In genomic region chr2:43178055-43178598, GRCh38 we compare ENCODE assay signal across 8 cellular contexts. TPM values are rescaled to one million over a fixed set of nuclear protein-coding genes. Genes with fewer than 3 reads are reported as not detected.
A peak's percentile ranks its signal among the peaks of the same experiment; 100 is the strongest.
DNase-seq lines count a peak whose midpoint lies in the region; ATAC-seq and TF ChIP-seq lines count a peak whose summit lies in the region.

No MANE protein-coding gene starts in this region.

- H3K4me1 ChIP-seq in HUES48 (ENCODE audit: control insufficient read depth, insufficient read depth, low read length) (peaks cover 33% of the 10 kb centered on the region), smooth muscle cell (ENCODE audit: low read depth) (peaks cover 23% of the 10 kb centered on the region)

- H3K27ac Mint-ChIP-seq in activated T-helper 1 cell treated with anti-CD3 and anti-CD28 coated beads, Interleukin-12 subunit alpha, Interleukin-12 subunit beta, Interleukin-2, Interleukin-4 antibody, amounts not matched to agents 30 ng/mL and 10 ng/mL and 1 ng/mL, durations not matched to agents 14 hours and 24 hours and 36 hours = peak overlapping the region; percentile 82
- H3K27ac Mint-ChIP-seq in immature natural killer cell = peak overlapping the region; percentile 52 to 85 (median 74)

- H3K79me2 ChIP-seq in smooth muscle cell (ENCODE audit: low read depth) = no peaks in the 10 kb centered on the region

- H3K27ac ChIP-seq in HUES48 (ENCODE audit: low read depth, low read length) (peak overlapping the region; percentile 99), smooth muscle cell (ENCODE audit: low read depth) (peak overlapping the region; percentile 56)

- no peak for ATAC-seq in GM21515 (IDR thresholded peaks at IDR 0.05; ENCODE audit: unreplicated experiment)

- H3K9ac ChIP-seq in HUES48 (ENCODE audit: low read depth, low read length) (no peak overlapping the region), smooth muscle cell (ENCODE audit: low read depth) (no peak overlapping the region)

- intact Hi-C loops in activated T-helper 1 cell treated with anti-CD3 and anti-CD28 coated beads, Interleukin-12 subunit alpha, Interleukin-12 subunit beta, Interleukin-2, Interleukin-4 antibody, amounts not matched to agents 30 ng/mL and 10 ng/mL and 1 ng/mL, durations not matched to agents 14 hours and 24 hours and 36 hours (cut with micrococcal nuclease) = no loop called here

- in situ Hi-C loops in GM13976 (cut with MboI; ENCODE audit: low sequenced_read_pairs, unreplicated experiment) = no loop called here

- H3K36me3 Mint-ChIP-seq in activated T-helper 1 cell treated with anti-CD3 and anti-CD28 coated beads, Interleukin-12 subunit alpha, Interleukin-12 subunit beta, Interleukin-2, Interleukin-4 antibody, amounts not matched to agents 30 ng/mL and 10 ng/mL and 1 ng/mL, durations not matched to agents 14 hours and 24 hours and 36 hours (ENCODE audit: low read depth) = peaks cover 2% of the 10 kb centered on the region
- H3K36me3 Mint-ChIP-seq in immature natural killer cell = peaks cover 0 to 8% (median 0%) of the 10 kb centered on the region in 3 donors

- 39% methylated on average over 7 of the region's 7 CpGs for WGBS in smooth muscle cell (ENCODE audit: low lambda C conversion rate)

- H3K27me3 ChIP-seq in HUES48 (ENCODE audit: control insufficient read depth, insufficient read depth, low read length) (no peaks in the 10 kb centered on the region), smooth muscle cell (ENCODE audit: low read depth) (no peaks in the 10 kb centered on the region)

- no peaks in the 10 kb centered on the region for H3K9me3 Mint-ChIP-seq in activated T-helper 1 cell treated with anti-CD3 and anti-CD28 coated beads, Interleukin-12 subunit alpha, Interleukin-12 subunit beta, Interleukin-2, Interleukin-4 antibody, amounts not matched to agents 30 ng/mL and 10 ng/mL and 1 ng/mL, durations not matched to agents 14 hours and 24 hours and 36 hours
- H3K9me3 Mint-ChIP-seq in immature natural killer cell = no peaks in the 10 kb centered on the region

- no peak for DNase-seq in activated T-helper 1 cell treated with anti-CD3 and anti-CD28 coated beads, Interleukin-12 subunit alpha, Interleukin-12 subunit beta, Interleukin-2, Interleukin-4 antibody, amounts not matched to agents 30 ng/mL and 10 ng/mL and 1 ng/mL, durations not matched to agents 14 hours and 24 hours and 36 hours (ENCODE audit: low spot score)
- DNase-seq in immature natural killer cell (no peak), smooth muscle cell (lab: John Stamatoyannopoulos, UW; ENCODE audit: unreplicated experiment) (no peak), GM13976 (ENCODE audit: low spot score) (no peak), superior temporal gyrus (ENCODE audit: extremely low spot score) (no peak), putamen (ENCODE audit: low spot score) (no peak)

- H3K4me3 ChIP-seq in HUES48 (ENCODE audit: low read depth, low read length) (no peak overlapping the region), smooth muscle cell (no peak overlapping the region)

- no peak overlapping the region for H3K4me3 Mint-ChIP-seq in activated T-helper 1 cell treated with anti-CD3 and anti-CD28 coated beads, Interleukin-12 subunit alpha, Interleukin-12 subunit beta, Interleukin-2, Interleukin-4 antibody, amounts not matched to agents 30 ng/mL and 10 ng/mL and 1 ng/mL, durations not matched to agents 14 hours and 24 hours and 36 hours
- H3K4me3 Mint-ChIP-seq in immature natural killer cell = no peak overlapping the region

- peaks cover 72% of the 10 kb centered on the region for H3K4me1 Mint-ChIP-seq in activated T-helper 1 cell treated with anti-CD3 and anti-CD28 coated beads, Interleukin-12 subunit alpha, Interleukin-12 subunit beta, Interleukin-2, Interleukin-4 antibody, amounts not matched to agents 30 ng/mL and 10 ng/mL and 1 ng/mL, durations not matched to agents 14 hours and 24 hours and 36 hours (ENCODE audit: low read depth)
- peaks cover 58 to 59% of the 10 kb centered on the region in 2 donors for H3K4me1 Mint-ChIP-seq in immature natural killer cell

- H3F3A ChIP-seq in smooth muscle cell (ENCODE audit: low read depth) = no peaks in the 10 kb centered on the region

- H2AFZ ChIP-seq in smooth muscle cell (ENCODE audit: low read depth) = peak overlapping the region; percentile 64

- H3K9me3 ChIP-seq in HUES48 (ENCODE audit: control insufficient read depth, insufficient read depth, low read length) = peaks cover 30% of the 10 kb centered on the region
- peaks cover 4% of the 10 kb centered on the region for H3K9me3 ChIP-seq in smooth muscle cell (replicated peaks; ENCODE audit: low read depth)

- no peak for TF ChIP-seq CTCF in smooth muscle cell (IDR thresholded peaks at IDR 0.05; ENCODE audit: borderline replicate concordance, insufficient read depth, poor library complexity, severe bottlenecking)
- TF ChIP-seq CTCF in GM13976 (IDR thresholded peaks at IDR 0.05; ENCODE audit: borderline replicate concordance, control extremely low read depth, extremely low read depth, insufficient read depth, missing control alignments) = no peak

- no peak overlapping the region for H3K4me2 ChIP-seq in smooth muscle cell

- H3K36me3 ChIP-seq in HUES48 (ENCODE audit: control insufficient read depth, insufficient read depth, low read length) = no peaks in the 10 kb centered on the region
- H3K36me3 ChIP-seq in smooth muscle cell (ENCODE audit: low read depth) = no peaks in the 10 kb centered on the region

- H3K27me3 Mint-ChIP-seq in activated T-helper 1 cell treated with anti-CD3 and anti-CD28 coated beads, Interleukin-12 subunit alpha, Interleukin-12 subunit beta, Interleukin-2, Interleukin-4 antibody, amounts not matched to agents 30 ng/mL and 10 ng/mL and 1 ng/mL, durations not matched to agents 14 hours and 24 hours and 36 hours (ENCODE audit: insufficient read depth) = no peaks in the 10 kb centered on the region
- H3K27me3 Mint-ChIP-seq in immature natural killer cell (ENCODE audit: low read depth in 3 of 3) = peaks cover 0 to 8% (median 7%) of the 10 kb centered on the region in 3 donors

- H4K20me1 ChIP-seq in smooth muscle cell (ENCODE audit: low read depth) = no peaks in the 10 kb centered on the region

RNA-seq across cellular contexts. Expression of gene ZFP36L2, which starts 48.3 kb away (rescaled TPM):
- total RNA-seq in activated T-helper 1 cell treated with anti-CD3 and anti-CD28 coated beads, Interleukin-12 subunit alpha, Interleukin-12 subunit beta, Interleukin-2, Interleukin-4 antibody, amounts not matched to agents 30 ng/mL and 10 ng/mL and 1 ng/mL, durations not matched to agents 14 hours and 24 hours and 36 hours = 92.3 TPM in 2 replicates
- polyA plus RNA-seq in immature natural killer cell (100 to 1,000 TPM; 166 to 431 (median 274) TPM), smooth muscle cell (25.8 and 29.4 TPM in 2 replicates)
- total RNA-seq in smooth muscle cell = 7.1 and 8.2 TPM in 2 replicates

Comparison
In these comparisons a context has a peak if more than half of its experiments do, and no peak if none do; other contexts are left out.
1. RNA of gene ZFP36L2, which starts 48.3 kb away (total RNA-seq): 92.3 TPM in activated T-helper 1 cell treated with anti-CD3 and anti-CD28 coated beads, Interleukin-12 subunit alpha, Interleukin-12 subunit beta, Interleukin-2, Interleukin-4 antibody, amounts not matched to agents 30 ng/mL and 10 ng/mL and 1 ng/mL, durations not matched to agents 14 hours and 24 hours and 36 hours; 7.1 to 8.2 TPM in smooth muscle cell; every median in the first group is over 10 times any median in the second.